1 cellular context compared by ENCODE assay signal in the genomic region with DNA sequence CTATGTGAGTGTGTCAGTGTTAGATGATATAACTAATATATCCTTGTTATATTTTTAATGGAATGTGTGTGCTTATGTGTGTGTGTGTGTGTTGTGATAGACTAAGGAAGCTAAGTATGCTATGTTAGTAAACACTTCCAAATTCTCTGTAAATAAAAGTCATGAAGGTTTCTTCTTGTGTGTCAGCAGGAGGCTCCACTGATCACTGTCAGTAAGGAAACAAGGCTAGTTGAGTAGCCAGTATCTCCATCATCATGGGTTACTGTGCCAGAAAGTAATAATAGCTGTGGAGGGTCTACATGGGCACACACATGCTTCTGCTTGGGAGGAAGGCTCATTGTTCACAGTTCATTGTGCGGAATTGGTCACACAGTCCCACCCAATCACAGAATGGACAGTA.
TF ChIP-seq lines count a peak whose summit lies in the region.

No MANE protein-coding gene starts in this region.

TF ChIP-seq in GM23338, 12 proteins besides CTCF, POLR2A, EP300 and RAD21 (continued from another document):
- TF ChIP-seq, protein P1, sequence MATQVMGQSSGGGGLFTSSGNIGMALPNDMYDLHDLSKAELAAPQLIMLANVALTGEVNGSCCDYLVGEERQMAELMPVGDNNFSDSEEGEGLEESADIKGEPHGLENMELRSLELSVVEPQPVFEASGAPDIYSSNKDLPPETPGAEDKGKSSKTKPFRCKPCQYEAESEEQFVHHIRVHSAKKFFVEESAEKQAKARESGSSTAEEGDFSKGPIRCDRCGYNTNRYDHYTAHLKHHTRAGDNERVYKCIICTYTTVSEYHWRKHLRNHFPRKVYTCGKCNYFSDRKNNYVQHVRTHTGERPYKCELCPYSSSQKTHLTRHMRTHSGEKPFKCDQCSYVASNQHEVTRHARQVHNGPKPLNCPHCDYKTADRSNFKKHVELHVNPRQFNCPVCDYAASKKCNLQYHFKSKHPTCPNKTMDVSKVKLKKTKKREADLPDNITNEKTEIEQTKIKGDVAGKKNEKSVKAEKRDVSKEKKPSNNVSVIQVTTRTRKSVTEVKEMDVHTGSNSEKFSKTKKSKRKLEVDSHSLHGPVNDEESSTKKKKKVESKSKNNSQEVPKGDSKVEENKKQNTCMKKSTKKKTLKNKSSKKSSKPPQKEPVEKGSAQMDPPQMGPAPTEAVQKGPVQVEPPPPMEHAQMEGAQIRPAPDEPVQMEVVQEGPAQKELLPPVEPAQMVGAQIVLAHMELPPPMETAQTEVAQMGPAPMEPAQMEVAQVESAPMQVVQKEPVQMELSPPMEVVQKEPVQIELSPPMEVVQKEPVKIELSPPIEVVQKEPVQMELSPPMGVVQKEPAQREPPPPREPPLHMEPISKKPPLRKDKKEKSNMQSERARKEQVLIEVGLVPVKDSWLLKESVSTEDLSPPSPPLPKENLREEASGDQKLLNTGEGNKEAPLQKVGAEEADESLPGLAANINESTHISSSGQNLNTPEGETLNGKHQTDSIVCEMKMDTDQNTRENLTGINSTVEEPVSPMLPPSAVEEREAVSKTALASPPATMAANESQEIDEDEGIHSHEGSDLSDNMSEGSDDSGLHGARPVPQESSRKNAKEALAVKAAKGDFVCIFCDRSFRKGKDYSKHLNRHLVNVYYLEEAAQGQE (IDR thresholded peaks at IDR 0.05; ENCODE audit: unreplicated experiment), result no peak
- TF ChIP-seq JUNB (IDR thresholded peaks at IDR 0.05; ENCODE audit: unreplicated experiment), result no peak
- TF ChIP-seq, protein P2, sequence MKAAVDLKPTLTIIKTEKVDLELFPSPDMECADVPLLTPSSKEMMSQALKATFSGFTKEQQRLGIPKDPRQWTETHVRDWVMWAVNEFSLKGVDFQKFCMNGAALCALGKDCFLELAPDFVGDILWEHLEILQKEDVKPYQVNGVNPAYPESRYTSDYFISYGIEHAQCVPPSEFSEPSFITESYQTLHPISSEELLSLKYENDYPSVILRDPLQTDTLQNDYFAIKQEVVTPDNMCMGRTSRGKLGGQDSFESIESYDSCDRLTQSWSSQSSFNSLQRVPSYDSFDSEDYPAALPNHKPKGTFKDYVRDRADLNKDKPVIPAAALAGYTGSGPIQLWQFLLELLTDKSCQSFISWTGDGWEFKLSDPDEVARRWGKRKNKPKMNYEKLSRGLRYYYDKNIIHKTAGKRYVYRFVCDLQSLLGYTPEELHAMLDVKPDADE (IDR thresholded peaks at IDR 0.05), result no peak
- TF ChIP-seq EZH2phosphoT487 (IDR thresholded peaks at IDR 0.05; ENCODE audit: unreplicated experiment), result no peak
- no peak for TF ChIP-seq ZNF331 (CRISPR knock-in tag; IDR thresholded peaks at IDR 0.05; ENCODE audit: low read depth)
